In the genomic region with DNA sequence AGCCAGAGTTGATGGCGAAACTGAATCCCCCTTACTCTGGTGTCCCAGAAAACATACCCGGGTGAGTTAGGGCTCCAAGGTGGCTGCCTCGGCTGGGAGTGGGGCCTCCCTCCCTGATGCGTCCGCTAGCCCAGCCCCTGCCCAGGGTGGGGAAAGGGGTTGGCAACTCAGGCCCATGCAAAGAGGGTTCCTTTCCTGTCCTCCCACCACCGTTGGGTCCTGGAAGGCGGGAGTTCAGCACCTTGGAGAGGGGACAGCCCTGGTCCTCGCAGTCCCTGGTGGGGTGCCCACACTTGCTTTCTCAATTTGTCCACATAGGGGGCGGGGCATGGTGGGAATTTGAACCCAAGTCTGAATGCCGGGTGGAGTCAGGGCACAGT, we compare ENCODE assay signal across 14 cellular contexts. TPM values are rescaled to one million over a fixed set of nuclear protein-coding genes. Genes with fewer than 3 reads are reported as not detected.
DNase-seq lines count a peak whose midpoint lies in the region; ATAC-seq and TF ChIP-seq lines count a peak whose summit lies in the region.
"Had no signal": no experiment of that assay in that cellular context is flagged by ENCODE, and none has a peak within 500 bp of the region (broad histone marks: within the 10 kb centered on the region; RNA-seq: fewer than 3 reads in every experiment).

No MANE protein-coding gene starts in this region.

- intact Hi-C loops in Panc1 (cut with micrococcal nuclease; ENCODE audit: unreplicated experiment) (no loop called here), heart right ventricle (cut with DNase I) (loop anchor here in 1 of 10 donors (10.0 kb wide), 1 partner anchor 671 kb away; no protein-coding TSS in a partner anchor), thyroid gland (cut with DNase I) (no loop called here)

- H3K4me1 Mint-ChIP-seq in stimulated activated naive B cell treated with anti-CD40 and anti-IgM and Interleukin-4, amounts not matched to agents 10 μg/mL and 1 μg/mL and 100 μg/mL, for 72 hours, result peaks cover 10 to 26% of the 10 kb centered on the region in 2 donors

- ATAC-seq in Panc1, result peak; percentile 52
- ATAC-seq in heart right ventricle, result peak; percentile 24 to 56 (median 36)
- ATAC-seq in stimulated activated naive B cell treated with anti-CD40 and anti-IgM and Interleukin-4, amounts not matched to agents 10 μg/mL and 1 μg/mL and 100 μg/mL, for 72 hours (replicated peaks), result peak; percentile 3 to 6
- ATAC-seq: gastrocnemius medialis had no signal

- POLR2A ChIA-PET in Panc1 (lab: Charles Lee), result no interaction called here

- H3K36me3 ChIP-seq in Panc1 (ENCODE audit: control insufficient read depth, insufficient read depth, low read length) (peaks cover 5% of the 10 kb centered on the region), heart right ventricle (peaks cover 0 to 48% (median 13%) of the 10 kb centered on the region in 9 donors), thyroid gland (peaks cover 18 to 23% of the 10 kb centered on the region in 2 donors)

- H3K4me3 Mint-ChIP-seq in stimulated activated naive B cell treated with anti-CD40 and anti-IgM and Interleukin-4, amounts not matched to agents 10 μg/mL and 1 μg/mL and 100 μg/mL, for 72 hours, result no peak overlapping the region
- H3K4me3 Mint-ChIP-seq: CD4-positive, alpha-beta memory T cell had no signal

- no peaks in the 10 kb centered on the region for H3K9me3 ChIP-seq in Panc1 (ENCODE audit: control insufficient read depth, insufficient read depth, low read depth, low read length)
- no peaks in the 10 kb centered on the region for H3K9me3 ChIP-seq in heart right ventricle
- no peaks in the 10 kb centered on the region for H3K9me3 ChIP-seq in thyroid gland
- H3K9me3 ChIP-seq: gastrocnemius medialis, suprapubic skin had no signal

- peaks cover 19 to 34% of the 10 kb centered on the region in 2 donors for H3K36me3 Mint-ChIP-seq in stimulated activated naive B cell treated with anti-CD40 and anti-IgM and Interleukin-4, amounts not matched to agents 10 μg/mL and 1 μg/mL and 100 μg/mL, for 72 hours

- no peak for TF ChIP-seq POLR2A in thyroid gland (IDR thresholded peaks at IDR 0.05)

- H3K27ac ChIP-seq in Panc1 (ENCODE audit: low read length) (no peak overlapping the region), heart right ventricle (no peak overlapping the region), thyroid gland (no peak overlapping the region)
- H3K27ac ChIP-seq: brain microvascular endothelial cell, gastrocnemius medialis, suprapubic skin, VCaP had no signal

- H3K27ac Mint-ChIP-seq in stimulated activated naive B cell treated with anti-CD40 and anti-IgM and Interleukin-4, amounts not matched to agents 10 μg/mL and 1 μg/mL and 100 μg/mL, for 72 hours, result no peak overlapping the region

- in situ Hi-C loops in Panc1 (cut with HindIII; ENCODE audit: low pct_unique_long_range_greater_than_20kb, low sequenced_read_pairs), result no loop called here
- in situ Hi-C loops in GM13976 (cut with MboI; ENCODE audit: low sequenced_read_pairs, unreplicated experiment), result loop anchor here (25.0 kb wide), 1 partner anchor 584 kb away; no protein-coding TSS in a partner anchor

- WGBS in heart right ventricle, 2 donors, result 63 to 65% methylated on average over 10 of the region's 10 CpGs
- WGBS in thyroid gland, 2 donors, result 60 to 69% methylated on average over 9 of the region's 10 CpGs

- H3K27me3 Mint-ChIP-seq in stimulated activated naive B cell treated with anti-CD40 and anti-IgM and Interleukin-4, amounts not matched to agents 10 μg/mL and 1 μg/mL and 100 μg/mL, for 72 hours, result no peaks in the 10 kb centered on the region
- H3K27me3 Mint-ChIP-seq: CD4-positive, alpha-beta memory T cell had no signal

- no peaks in the 10 kb centered on the region for H3K9me3 Mint-ChIP-seq in stimulated activated naive B cell treated with anti-CD40 and anti-IgM and Interleukin-4, amounts not matched to agents 10 μg/mL and 1 μg/mL and 100 μg/mL, for 72 hours
- H3K9me3 Mint-ChIP-seq: CD4-positive, alpha-beta memory T cell had no signal

- H3K4me3 ChIP-seq in Panc1 (ENCODE audit: low read depth in 2 of 2, low read length in 2 of 2) (no peak overlapping the region), heart right ventricle (no peak overlapping the region), thyroid gland (replicated peaks in 1 of 3) (no peak overlapping the region)
- H3K4me3 ChIP-seq: gastrocnemius medialis, suprapubic skin had no signal

- CTCF ChIA-PET in Panc1 (lab: Charles Lee), result no interaction called here

- H3K27me3 ChIP-seq in Panc1 (ENCODE audit: control insufficient read depth, insufficient read depth, low read length) (no peaks in the 10 kb centered on the region), heart right ventricle (no peaks in the 10 kb centered on the region), thyroid gland (no peaks in the 10 kb centered on the region)
- H3K27me3 ChIP-seq: brain microvascular endothelial cell, gastrocnemius medialis, suprapubic skin had no signal

- no TSS peak for BruUV-seq in Panc1 (replicated peaks; lab: Mats Ljungman, UMichigan)

- DNase-seq in activated naive CD4-positive, alpha-beta T cell treated with Interleukin-2 at 50 U/mL for 16 hours, result peak; percentile 13
- no peak for DNase-seq in activated naive CD4-positive, alpha-beta T cell (lab: John Stamatoyannopoulos, UW)
- no peak for DNase-seq in Panc1 (ENCODE audit: low read depth, low spot score)
- no peak for DNase-seq in heart right ventricle
- no peak for DNase-seq in stimulated activated naive B cell treated with anti-CD40 and anti-IgM and Interleukin-4, amounts not matched to agents 10 μg/mL and 1 μg/mL and 100 μg/mL, for 72 hours
- DNase-seq in DMS79 (lab: John Stamatoyannopoulos, UW), result no peak
- DNase-seq in thyroid gland, result no peak
- DNase-seq in GM13976 (ENCODE audit: low spot score), result no peak
- DNase-seq: brain microvascular endothelial cell; CD4-positive, alpha-beta memory T cell; gastrocnemius medialis; NCI-H748 treated with DMSO at 0.1 percent for 48 hours had no signal

- H3K4me1 ChIP-seq in Panc1 (ENCODE audit: control insufficient read depth, insufficient read depth, low read length) (peaks cover 14% of the 10 kb centered on the region), heart right ventricle (peaks cover 1 to 25% (median 3%) of the 10 kb centered on the region in 9 donors), thyroid gland (peaks cover 2% of the 10 kb centered on the region in 2 donors)

- TF ChIP-seq CTCF in Panc1 (IDR thresholded peaks at IDR 0.05) (no peak), heart right ventricle (IDR thresholded peaks at IDR 0.05) (no peak), thyroid gland (IDR thresholded peaks at IDR 0.05) (no peak), GM13976 (IDR thresholded peaks at IDR 0.05; ENCODE audit: borderline replicate concordance, control extremely low read depth, extremely low read depth, insufficient read depth, missing control alignments) (no peak)

RNA-seq across cellular contexts. Expression of a gene that starts 6.1 kb away (rescaled TPM):
- total RNA-seq in Panc1 (2021; ENCODE audit: unreplicated experiment) (249 TPM), heart right ventricle (10 to 100 TPM; 35.4 to 80.6 (median 49.8) TPM), thyroid gland (10 to 100 TPM; 17.1 to 40.2 (median 25.0) TPM)
- 413 TPM for polyA plus RNA-seq in Panc1 (2012; ENCODE audit: insufficient read length)
- 100 to 1,000 TPM in 1 of 2 donors, 10 to 100 TPM in 1; 88.4 to 158 TPM for polyA plus RNA-seq in heart right ventricle

RNA-seq across cellular contexts. Expression of a gene that starts 6.7 kb away (rescaled TPM):
- 0.41 TPM for total RNA-seq in Panc1 (2021; ENCODE audit: unreplicated experiment)
- polyA plus RNA-seq in Panc1 (2012; ENCODE audit: insufficient read length), result 0.88 TPM
- total RNA-seq in heart right ventricle, result not detected
- polyA plus RNA-seq in heart right ventricle, result under 1 TPM in 1 of 2 donors, not detected in 1; 0.01 TPM
- total RNA-seq in thyroid gland, result not detected
- total RNA-seq: CD4-positive, alpha-beta memory T cell had no signal

RNA-seq across cellular contexts. Expression of a gene that starts 41.3 kb away (rescaled TPM):
- 196 TPM for total RNA-seq in Panc1 (2021; ENCODE audit: unreplicated experiment)
- 181 TPM for polyA plus RNA-seq in Panc1 (2012; ENCODE audit: insufficient read length)
- total RNA-seq in heart right ventricle, result 100 to 1,000 TPM in 6 of 10 donors, 10 to 100 TPM in 4; 77.4 to 138 (median 108) TPM
- polyA plus RNA-seq in heart right ventricle, result 10 to 100 TPM; 66.0 to 96.9 TPM
- total RNA-seq in thyroid gland, result 100 to 1,000 TPM; 118 to 265 (median 172) TPM

RNA-seq across cellular contexts. Expression of a gene that starts 45.9 kb away (rescaled TPM):
- total RNA-seq in Panc1 (2021; ENCODE audit: unreplicated experiment), result 93.1 TPM
- polyA plus RNA-seq in Panc1 (2012; ENCODE audit: insufficient read length), result 67.5 TPM
- 10 to 100 TPM; 18.4 to 26.5 (median 21.4) TPM for total RNA-seq in heart right ventricle
- 10 to 100 TPM; 20.3 to 34.7 TPM for polyA plus RNA-seq in heart right ventricle
- 10 to 100 TPM; 41.1 to 60.7 (median 51.6) TPM for total RNA-seq in thyroid gland
